Comparison of ENCODE assay signal across 16 cellular contexts in the genomic region with DNA sequence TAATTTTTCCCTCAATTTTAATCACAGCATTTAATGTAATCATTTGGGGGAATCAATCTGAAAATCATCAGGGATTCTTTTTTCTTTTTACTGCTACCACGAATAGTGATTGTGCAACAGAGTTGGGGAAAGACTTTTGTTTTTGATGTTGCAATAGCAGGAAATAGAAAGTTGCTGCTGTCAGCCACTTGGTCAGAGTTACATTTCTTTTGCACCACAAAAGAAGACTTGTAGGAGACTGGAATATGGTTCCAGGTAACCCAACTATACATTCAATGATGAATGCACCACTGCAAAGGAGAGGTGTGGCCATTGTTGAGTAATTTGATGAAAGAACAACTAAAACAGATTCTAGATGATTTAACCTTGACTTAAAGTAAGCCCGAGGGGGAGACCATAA. TPM values are rescaled to one million over a fixed set of nuclear protein-coding genes. Genes with fewer than 3 reads are reported as not detected.
DNase-seq lines count a peak whose midpoint lies in the region; ATAC-seq, FAIRE-seq and TF ChIP-seq lines count a peak whose summit lies in the region.
"Had no signal": no experiment of that assay in that cellular context is flagged by ENCODE, and none has a peak within 500 bp of the region (broad histone marks: within the 10 kb centered on the region; RNA-seq: fewer than 3 reads in every experiment).

No MANE protein-coding gene starts in this region.

- no peak for ATAC-seq in A549

- H3K36me3 ChIP-seq in HEK293 (ENCODE audit: control insufficient read depth in 2 of 2, insufficient read depth in 1 of 2, low read length in 2 of 2) = no peaks in the 10 kb centered on the region
- no peaks in the 10 kb centered on the region; the same call in 1 of the 2 replicates for H3K36me3 ChIP-seq in SK-N-MC (ENCODE audit: insufficient read depth, low read length)
- H3K36me3 ChIP-seq in CD4-positive, alpha-beta memory T cell (ENCODE audit: insufficient read depth, low read length) = no peaks in the 10 kb centered on the region
- H3K36me3 ChIP-seq: BLaER1, thyroid gland had no signal

- H3K27ac Mint-ChIP-seq in CD4-positive, alpha-beta memory T cell = no peak overlapping the region
- H3K27ac Mint-ChIP-seq: activated naive CD8-positive, alpha-beta T cell treated with anti-CD3 and anti-CD28 coated beads for 36 hours had no signal

- TF ChIP-seq CTCF in A549 (IDR thresholded peaks at IDR 0.05) = no peak
- TF ChIP-seq CTCF in HEK293 (tag by site-specific recombination; IDR thresholded peaks at IDR 0.05) = no peak
- no peak for TF ChIP-seq CTCF in fibroblast of the aortic adventitia (IDR thresholded peaks at IDR 0.05; ENCODE audit: insufficient read depth, low read length)

- intact Hi-C loops in CD4-positive, alpha-beta memory T cell (cut with micrococcal nuclease) = no loop called here

- H3K27me3 Mint-ChIP-seq in CD4-positive, alpha-beta memory T cell = peaks cover 5 to 8% of the 10 kb centered on the region in 2 donors
- H3K27me3 Mint-ChIP-seq: activated naive CD8-positive, alpha-beta T cell treated with anti-CD3 and anti-CD28 coated beads for 36 hours had no signal

- no peak for TF ChIP-seq POLR2A in A549 (IDR thresholded peaks at IDR 0.05; ENCODE audit: low read length)

- WGBS in A549 (ENCODE audit: missing lambda C conversion rate) = 6% methylated on average over 2 of the region's 2 CpGs

- peaks cover 0 to 5% (median 2%) of the 10 kb centered on the region in 8 donors for H3K9me3 Mint-ChIP-seq in CD4-positive, alpha-beta memory T cell

- no peaks in the 10 kb centered on the region for H3K4me1 Mint-ChIP-seq in CD4-positive, alpha-beta memory T cell
- H3K4me1 Mint-ChIP-seq: activated naive CD8-positive, alpha-beta T cell treated with anti-CD3 and anti-CD28 coated beads for 36 hours had no signal

- POLR2A ChIA-PET in A549 (lab: Yijun Ruan, JAX) = no interaction called here
- POLR2A ChIA-PET in HEK293 (lab: Yijun Ruan, JAX) = no interaction called here
- POLR2A ChIA-PET in CD4-positive, alpha-beta memory T cell (lab: Charles Lee; ENCODE audit: partially characterized antibody) = no interaction called here

- peak overlapping the region; percentile 51 for H3K9ac ChIP-seq in SK-N-MC (ENCODE audit: insufficient read length)
- H3K9ac ChIP-seq: BLaER1, SK-N-SH had no signal

- no peak for FAIRE-seq in A549 (lab: Jason Lieb, UNC)
- FAIRE-seq: kidney had no signal

- DNase-seq in A549 (ENCODE audit: low read depth in 1 of 2, low spot score in 1 of 2) (no peak), SK-N-MC (ENCODE audit: low read depth, low spot score) (peak; percentile 89), fibroblast of the aortic adventitia (ENCODE audit: low read depth) (peak; percentile 70), iPS-NIHi11 (ENCODE audit: low spot score) (no peak)
- DNase-seq in NK-92 treated with Interleukin-12 subunit alpha and Interleukin-12 subunit beta, amount 100 ng/mL, for 24 hours (lab: John Stamatoyannopoulos, UW) = no peak
- no peak for DNase-seq in CD4-positive, alpha-beta memory T cell
- DNase-seq in activated naive CD4-positive, alpha-beta T cell treated with Interleukin-2 at 50 U/mL for 16 hours = no peak
- DNase-seq: activated CD4-positive, alpha-beta T cell treated with anti-CD3 and anti-CD28 coated beads, Interleukin-2, amount 50 U/mL, for 1 hour; activated naive CD8-positive, alpha-beta T cell treated with anti-CD3 and anti-CD28 coated beads for 36 hours; kidney; nucleus accumbens; SK-N-SH; stimulated activated CD4-positive, alpha-beta T cell treated with anti-CD3 and anti-CD28 coated beads, Interleukin-4, amount 100 ng/mL, for 24 hours; thyroid gland had no signal

- H3K4me3 ChIP-seq in A549 = no peak overlapping the region
- no peak overlapping the region for H3K4me3 ChIP-seq in HEK293 (ENCODE audit: low read depth, low read length)
- peak overlapping the region; percentile 52 for H3K4me3 ChIP-seq in SK-N-MC
- no peak overlapping the region for H3K4me3 ChIP-seq in fibroblast of the aortic adventitia (ENCODE audit: low read depth, low read length)
- no peak overlapping the region for H3K4me3 ChIP-seq in CD4-positive, alpha-beta memory T cell (ENCODE audit: low read length in 2 of 2)
- H3K4me3 ChIP-seq: BLaER1, thyroid gland had no signal

- no peaks in the 10 kb centered on the region for H3K27me3 ChIP-seq in CD4-positive, alpha-beta memory T cell (ENCODE audit: insufficient read depth, low read length)
- H3K27me3 ChIP-seq: BLaER1, thyroid gland had no signal

- H3K27ac ChIP-seq in A549 (no peak overlapping the region), HEK293 (ENCODE audit: extremely low read depth, low read depth, low read length) (no peak overlapping the region), SK-N-MC (peak overlapping the region; percentile 96)
- no peak overlapping the region for H3K27ac ChIP-seq in CD4-positive, alpha-beta memory T cell (ENCODE audit: low read depth, low read length)
- H3K27ac ChIP-seq: BLaER1, thyroid gland had no signal

- H3K36me3 Mint-ChIP-seq in CD4-positive, alpha-beta memory T cell = no peaks in the 10 kb centered on the region
- H3K36me3 Mint-ChIP-seq: activated naive CD8-positive, alpha-beta T cell treated with anti-CD3 and anti-CD28 coated beads for 36 hours had no signal

- no peak overlapping the region for H3K4me3 Mint-ChIP-seq in CD4-positive, alpha-beta memory T cell
- H3K4me3 Mint-ChIP-seq: activated naive CD8-positive, alpha-beta T cell treated with anti-CD3 and anti-CD28 coated beads for 36 hours had no signal

- no peak for TF ChIP-seq EP300 in A549 (IDR thresholded peaks at IDR 0.05)

- TF ChIP-seq RAD21 in A549 (conservative IDR thresholded peaks at IDR 0.05 in 1 of 2, IDR thresholded peaks at IDR 0.05 in 1 of 2) = no peak

- H3K4me1 ChIP-seq in A549 (no peaks in the 10 kb centered on the region), HEK293 (ENCODE audit: control insufficient read depth, insufficient read depth, low read length) (peaks cover 16% of the 10 kb centered on the region)
- H3K4me1 ChIP-seq in CD4-positive, alpha-beta memory T cell (ENCODE audit: insufficient read depth, low read length) = no peaks in the 10 kb centered on the region
- H3K4me1 ChIP-seq: BLaER1, thyroid gland had no signal

- H3K9me3 ChIP-seq in A549 = no peaks in the 10 kb centered on the region
- H3K9me3 ChIP-seq in HEK293 (ENCODE audit: control insufficient read depth, insufficient read depth, low read depth, low read length) = no peaks in the 10 kb centered on the region
- H3K9me3 ChIP-seq in SK-N-MC (ENCODE audit: low read depth, low read length) = no peaks in the 10 kb centered on the region
- H3K9me3 ChIP-seq in CD4-positive, alpha-beta memory T cell (ENCODE audit: control insufficient read depth in 1 of 2, low read length in 2 of 2) = no peaks in the 10 kb centered on the region
- H3K9me3 ChIP-seq: BLaER1, SK-N-SH, thyroid gland had no signal

- CTCF ChIA-PET in A549 (lab: Yijun Ruan, JAX) (no interaction called here), HEK293 (lab: Yijun Ruan, JAX) (no interaction called here)
- CTCF ChIA-PET in CD4-positive, alpha-beta memory T cell (lab: Charles Lee; ENCODE audit: partially characterized antibody) = no interaction called here

- no peak overlapping the region for H3K4me2 ChIP-seq in A549
- H3K4me2 ChIP-seq: BLaER1, SK-N-SH had no signal

TF ChIP-seq in A549, 52 proteins besides CTCF, POLR2A, EP300 and RAD21:
- no peak for TF ChIP-seq ESRRA (IDR thresholded peaks at IDR 0.05; ENCODE audit: borderline replicate concordance, low read length)
- TF ChIP-seq CEBPB (IDR thresholded peaks at IDR 0.05) = peak; percentile 56 to 86; a peak in 2 of 4 replicates
- TF ChIP-seq, protein P1, sequence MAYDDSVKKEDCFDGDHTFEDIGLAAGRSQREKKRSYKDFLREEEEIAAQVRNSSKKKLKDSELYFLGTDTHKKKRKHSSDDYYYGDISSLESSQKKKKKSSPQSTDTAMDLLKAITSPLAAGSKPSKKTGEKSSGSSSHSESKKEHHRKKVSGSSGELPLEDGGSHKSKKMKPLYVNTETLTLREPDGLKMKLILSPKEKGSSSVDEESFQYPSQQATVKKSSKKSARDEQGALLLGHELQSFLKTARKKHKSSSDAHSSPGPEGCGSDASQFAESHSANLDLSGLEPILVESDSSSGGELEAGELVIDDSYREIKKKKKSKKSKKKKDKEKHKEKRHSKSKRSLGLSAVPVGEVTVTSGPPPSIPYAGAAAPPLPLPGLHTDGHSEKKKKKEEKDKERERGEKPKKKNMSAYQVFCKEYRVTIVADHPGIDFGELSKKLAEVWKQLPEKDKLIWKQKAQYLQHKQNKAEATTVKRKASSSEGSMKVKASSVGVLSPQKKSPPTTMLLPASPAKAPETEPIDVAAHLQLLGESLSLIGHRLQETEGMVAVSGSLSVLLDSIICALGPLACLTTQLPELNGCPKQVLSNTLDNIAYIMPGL (CRISPR knock-in tag; IDR thresholded peaks at IDR 0.05; ENCODE audit: borderline replicate concordance) = no peak

TF ChIP-seq in HEK293, 187 proteins besides CTCF, POLR2A, EP300 and RAD21 (continues in another document):
- TF ChIP-seq ZNF112 (tag by site-specific recombination; IDR thresholded peaks at IDR 0.05) (no peak), ZNF555 (tag by site-specific recombination; conservative IDR thresholded peaks at IDR 0.05) (no peak)
- TF ChIP-seq, protein P2, sequence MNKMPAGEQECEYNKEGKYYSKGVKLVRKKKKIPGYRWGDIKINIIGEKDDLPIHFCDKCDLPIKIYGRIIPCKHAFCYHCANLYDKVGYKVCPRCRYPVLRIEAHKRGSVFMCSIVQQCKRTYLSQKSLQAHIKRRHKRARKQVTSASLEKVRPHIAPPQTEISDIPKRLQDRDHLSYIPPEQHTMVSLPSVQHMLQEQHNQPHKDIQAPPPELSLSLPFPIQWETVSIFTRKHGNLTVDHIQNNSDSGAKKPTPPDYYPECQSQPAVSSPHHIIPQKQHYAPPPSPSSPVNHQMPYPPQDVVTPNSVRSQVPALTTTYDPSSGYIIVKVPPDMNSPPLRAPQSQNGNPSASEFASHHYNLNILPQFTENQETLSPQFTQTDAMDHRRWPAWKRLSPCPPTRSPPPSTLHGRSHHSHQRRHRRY (tag by site-specific recombination; IDR thresholded peaks at IDR 0.05) = no peak

RNA-seq across cellular contexts. Expression of a gene that starts 46.3 kb away (rescaled TPM):
- 0.08 TPM in 1 of 2 replicates, not detected in the other for polyA plus RNA-seq in A549 (2011; rRNA removed)
- 0.01 TPM in 1 of 2 replicates, not detected in the other for polyA plus RNA-seq in A549 (2012; cell fraction: cytosol; rRNA removed)
- polyA plus RNA-seq in A549 (2012; cell fraction: nucleus; rRNA removed) = not detected in 2 replicates
- polyA plus RNA-seq in A549 (2017; fragmentation: RNase III; extraction: RNeasy Plus Mini Kit Qiagen cat#74134 plus additional on column Dnase treatment) = 0.04 to 0.22 TPM (median 0.06 TPM) in 3 replicates
- polyA minus RNA-seq in A549 (2011; rRNA and poly(A)+ RNA removed) = not detected in 2 replicates
- 4.2 and 5.0 TPM in 2 replicates for total RNA-seq in fibroblast of the aortic adventitia (ENCODE audit: low replicate concordance)
- total RNA-seq in CD4-positive, alpha-beta memory T cell = not detected
- polyA plus RNA-seq in CD4-positive, alpha-beta memory T cell = not detected
- total RNA-seq: activated naive CD8-positive, alpha-beta T cell treated with anti-CD3 and anti-CD28 coated beads for 36 hours had no signal

Comparison
In these comparisons a context has a peak if more than half of its experiments do, and no peak if none do; other contexts are left out.
1. DNase-seq: peak in SK-N-MC (single experiment) and fibroblast of the aortic adventitia (single experiment); none in A549 (0 of 2), NK-92 treated with Interleukin-12 subunit alpha and Interleukin-12 subunit beta, amount 100 ng/mL, for 24 hours (single experiment), CD4-positive, alpha-beta memory T cell (0 of 5), iPS-NIHi11 (single experiment) and activated naive CD4-positive, alpha-beta T cell treated with Interleukin-2 at 50 U/mL for 16 hours (single experiment).